In the genomic region with DNA sequence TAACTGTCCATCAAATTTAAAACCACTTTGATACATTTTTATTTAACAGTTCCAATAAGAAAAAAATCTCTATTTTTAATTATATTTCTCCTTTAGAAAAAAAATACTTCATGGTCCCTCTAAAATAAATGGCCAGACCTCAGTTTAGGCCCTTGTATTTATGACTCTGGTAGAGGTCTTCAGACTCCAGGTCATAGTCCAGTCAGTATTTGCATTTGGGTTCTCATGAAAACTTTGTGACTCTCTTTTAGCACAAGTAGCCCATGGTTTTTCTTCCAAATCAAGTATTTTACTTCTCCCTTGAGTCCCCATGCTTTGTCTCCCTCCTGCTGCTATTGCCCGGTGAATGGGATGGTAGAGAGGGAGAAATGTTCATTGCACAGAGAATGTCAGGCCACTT, we compare ENCODE assay signal across 37 cellular contexts.
"Had no signal": no experiment of that assay in that cellular context is flagged by ENCODE, and none has a peak within 500 bp of the region (broad histone marks: within the 10 kb centered on the region; RNA-seq: fewer than 3 reads in every experiment).

No MANE protein-coding gene starts in this region.

- DNase-seq: activated B cell treated with CpG ODN at 0.5 μM for 24 hours; activated CD4-positive, alpha-beta memory T cell treated with anti-CD3 and anti-CD28 coated beads for 36 hours; activated CD4-positive, alpha-beta T cell treated with anti-CD3 and anti-CD28 coated beads for 4 hours; activated CD4-positive, alpha-beta T cell treated with anti-CD3 and anti-CD28 coated beads, Interleukin-2, amount 10 ng/mL, durations not matched to agents 24 days and 14 days; activated CD4-positive, alpha-beta T cell treated with anti-CD3 and anti-CD28 coated beads, Interleukin-2, amount 50 U/mL, for 1 hour; activated CD4-positive, alpha-beta T cell treated with anti-CD3 and anti-CD28 coated beads, Interleukin-2, amount 50 U/mL, for 4 hours; activated CD4-positive, CD25-positive, alpha-beta regulatory T cell treated with anti-CD3 and anti-CD28 coated beads, Interleukin-2, amount 50 U/mL, for 72 hours; activated CD8-positive, alpha-beta memory T cell treated with anti-CD3 and anti-CD28 coated beads, Interleukin-2, amount 50 U/mL, for 4 hours; activated CD8-positive, alpha-beta T cell treated with anti-CD3 and anti-CD28 coated beads for 36 hours; activated effector memory CD4-positive, alpha-beta T cell treated with anti-CD3 and anti-CD28 coated beads, Interleukin-2, amount 50 U/mL, for 16 hours; activated gamma-delta T cell treated with Interleukin-2 at 50 U/mL for 16 hours; activated naive CD4-positive, alpha-beta T cell; activated naive CD4-positive, alpha-beta T cell treated with anti-CD3 and anti-CD28 coated beads for 36 hours; activated naive CD8-positive, alpha-beta T cell treated with anti-CD3 and anti-CD28 coated beads, Interleukin-2, amount 10 ng/mL, durations not matched to agents 7 days and 5 days; activated naive CD8-positive, alpha-beta T cell treated with anti-CD3 and anti-CD28 coated beads, Interleukin-2, amount 50 U/mL, for 24 hours; activated T-cell treated with anti-CD3 and anti-CD28 coated beads for 4 hours; activated T-cell treated with anti-CD3 and anti-CD28 coated beads, Interleukin-2, amount 50 U/mL, for 1 hour; activated T-cell treated with anti-CD3 and anti-CD28 coated beads, Interleukin-2, amount 50 U/mL, for 4 hours; activated T-cell treated with anti-CD3 and anti-CD28 coated beads, Interleukin-2, amount 50 U/mL, for 72 hours; amygdala; anterior cingulate cortex; caudate nucleus; cerebellar nuclear complex; T-cell; T-helper 2 cell; T-helper 9 cell had no signal

- H3K4me3 ChIP-seq: ascending aorta, cardiac muscle cell had no signal

- H3K9me3 Mint-ChIP-seq: activated B cell treated with CpG ODN at 0.5 μM for 24 hours; activated CD4-positive, alpha-beta memory T cell treated with anti-CD3 and anti-CD28 coated beads for 36 hours; activated CD4-positive, alpha-beta T cell treated with anti-CD3 and anti-CD28 coated beads, Interleukin-2, amount 10 ng/mL, durations not matched to agents 24 days and 14 days; activated CD8-positive, alpha-beta T cell treated with anti-CD3 and anti-CD28 coated beads for 36 hours; activated naive CD4-positive, alpha-beta T cell treated with anti-CD3 and anti-CD28 coated beads for 36 hours; activated naive CD4-positive, alpha-beta T cell treated with anti-CD3 and anti-CD28 coated beads, Interleukin-2, amount 50 U/mL, for 24 hours; activated naive CD8-positive, alpha-beta T cell treated with anti-CD3 and anti-CD28 coated beads, Interleukin-2, amount 10 ng/mL, durations not matched to agents 7 days and 5 days; activated naive CD8-positive, alpha-beta T cell treated with anti-CD3 and anti-CD28 coated beads, Interleukin-2, amount 50 U/mL, for 24 hours; activated T-cell treated with anti-CD3 and anti-CD28 coated beads, Interleukin-2, amount 50 U/mL, for 4 hours; activated T-cell treated with anti-CD3 and anti-CD28 coated beads, Interleukin-2, amount 50 U/mL, for 72 hours; activated T-helper 1 cell treated with anti-CD3 and anti-CD28 coated beads, Interleukin-12 subunit alpha, Interleukin-12 subunit beta, Interleukin-2, Interleukin-4 antibody, amounts not matched to agents 30 ng/mL and 10 ng/mL and 1 ng/mL, durations not matched to agents 14 hours and 24 hours and 36 hours; activated T-helper 17 cell treated with anti-CD3 and anti-CD28 coated beads, Interleukin-2, amount 50 U/mL, for 72 hours; brain; central memory CD8-positive, alpha-beta T cell; T-cell; T-helper 1 cell treated with Interleukin-12 subunit alpha and Interleukin-12 subunit beta and Interleukin-4 antibody, amounts not matched to agents 30 μg/mL and 1 μg/mL, for 36 hours; T-helper 2 cell treated with Interferon-gamma antibody and Interleukin-4, amounts not matched to agents 5 μg/mL and 100 μg/mL, for 36 hours had no signal

- H3K27ac Mint-ChIP-seq: activated B cell treated with CpG ODN at 0.5 μM for 24 hours; activated CD4-positive, alpha-beta memory T cell treated with anti-CD3 and anti-CD28 coated beads for 36 hours; activated CD4-positive, alpha-beta T cell treated with anti-CD3 and anti-CD28 coated beads, Interleukin-2, amount 10 ng/mL, durations not matched to agents 24 days and 14 days; activated CD8-positive, alpha-beta T cell treated with anti-CD3 and anti-CD28 coated beads for 36 hours; activated naive CD4-positive, alpha-beta T cell treated with anti-CD3 and anti-CD28 coated beads for 36 hours; activated naive CD4-positive, alpha-beta T cell treated with anti-CD3 and anti-CD28 coated beads, Interleukin-2, amount 50 U/mL, for 24 hours; activated naive CD8-positive, alpha-beta T cell; activated naive CD8-positive, alpha-beta T cell treated with anti-CD3 and anti-CD28 coated beads, Interleukin-2, amount 10 ng/mL, durations not matched to agents 7 days and 5 days; activated naive CD8-positive, alpha-beta T cell treated with anti-CD3 and anti-CD28 coated beads, Interleukin-2, amount 50 U/mL, for 24 hours; activated T-cell treated with anti-CD3 and anti-CD28 coated beads, Interleukin-2, amount 50 U/mL, for 72 hours; activated T-helper 1 cell treated with anti-CD3 and anti-CD28 coated beads, Interleukin-12 subunit alpha, Interleukin-12 subunit beta, Interleukin-2, Interleukin-4 antibody, amounts not matched to agents 30 ng/mL and 10 ng/mL and 1 ng/mL, durations not matched to agents 14 hours and 24 hours and 36 hours; activated T-helper 17 cell treated with anti-CD3 and anti-CD28 coated beads, Interleukin-2, amount 50 U/mL, for 72 hours; T-cell; T-helper 1 cell treated with Interleukin-12 subunit alpha and Interleukin-12 subunit beta and Interleukin-4 antibody, amounts not matched to agents 30 μg/mL and 1 μg/mL, for 36 hours; T-helper 2 cell treated with Interferon-gamma antibody and Interleukin-4, amounts not matched to agents 5 μg/mL and 100 μg/mL, for 36 hours had no signal

- ATAC-seq: activated CD8-positive, alpha-beta T cell treated with anti-CD3 and anti-CD28 coated beads for 36 hours; activated naive CD8-positive, alpha-beta T cell treated with anti-CD3 and anti-CD28 coated beads, Interleukin-2, amount 50 U/mL, for 24 hours; activated T-cell treated with anti-CD3 and anti-CD28 coated beads, Interleukin-2, amount 50 U/mL, for 4 hours; activated T-cell treated with anti-CD3 and anti-CD28 coated beads, Interleukin-2, amount 50 U/mL, for 72 hours; activated T-helper 17 cell treated with anti-CD3 and anti-CD28 coated beads, Interleukin-2, amount 50 U/mL, for 72 hours; T-cell had no signal

- H3K4me3 Mint-ChIP-seq: activated B cell treated with CpG ODN at 0.5 μM for 24 hours; activated CD4-positive, alpha-beta memory T cell treated with anti-CD3 and anti-CD28 coated beads for 36 hours; activated CD4-positive, alpha-beta T cell treated with anti-CD3 and anti-CD28 coated beads, Interleukin-2, amount 10 ng/mL, durations not matched to agents 24 days and 14 days; activated CD8-positive, alpha-beta T cell treated with anti-CD3 and anti-CD28 coated beads for 36 hours; activated naive CD4-positive, alpha-beta T cell treated with anti-CD3 and anti-CD28 coated beads for 36 hours; activated naive CD4-positive, alpha-beta T cell treated with anti-CD3 and anti-CD28 coated beads, Interleukin-2, amount 50 U/mL, for 24 hours; activated naive CD8-positive, alpha-beta T cell; activated naive CD8-positive, alpha-beta T cell treated with anti-CD3 and anti-CD28 coated beads, Interleukin-2, amount 10 ng/mL, durations not matched to agents 7 days and 5 days; activated naive CD8-positive, alpha-beta T cell treated with anti-CD3 and anti-CD28 coated beads, Interleukin-2, amount 50 U/mL, for 24 hours; activated T-cell treated with anti-CD3 and anti-CD28 coated beads, Interleukin-2, amount 50 U/mL, for 4 hours; activated T-cell treated with anti-CD3 and anti-CD28 coated beads, Interleukin-2, amount 50 U/mL, for 72 hours; activated T-helper 1 cell treated with anti-CD3 and anti-CD28 coated beads, Interleukin-12 subunit alpha, Interleukin-12 subunit beta, Interleukin-2, Interleukin-4 antibody, amounts not matched to agents 30 ng/mL and 10 ng/mL and 1 ng/mL, durations not matched to agents 14 hours and 24 hours and 36 hours; activated T-helper 17 cell treated with anti-CD3 and anti-CD28 coated beads, Interleukin-2, amount 50 U/mL, for 72 hours; brain; central memory CD8-positive, alpha-beta T cell; T-cell; T-helper 1 cell treated with Interleukin-12 subunit alpha and Interleukin-12 subunit beta and Interleukin-4 antibody, amounts not matched to agents 30 μg/mL and 1 μg/mL, for 36 hours; T-helper 2 cell treated with Interferon-gamma antibody and Interleukin-4, amounts not matched to agents 5 μg/mL and 100 μg/mL, for 36 hours had no signal

- H3K27ac ChIP-seq: ascending aorta, cardiac muscle cell, VCaP had no signal

- H3K27me3 Mint-ChIP-seq: activated B cell treated with CpG ODN at 0.5 μM for 24 hours; activated CD4-positive, alpha-beta memory T cell treated with anti-CD3 and anti-CD28 coated beads for 36 hours; activated CD4-positive, alpha-beta T cell treated with anti-CD3 and anti-CD28 coated beads, Interleukin-2, amount 10 ng/mL, durations not matched to agents 24 days and 14 days; activated CD8-positive, alpha-beta T cell treated with anti-CD3 and anti-CD28 coated beads for 36 hours; activated naive CD4-positive, alpha-beta T cell treated with anti-CD3 and anti-CD28 coated beads, Interleukin-2, amount 50 U/mL, for 24 hours; activated naive CD8-positive, alpha-beta T cell; activated naive CD8-positive, alpha-beta T cell treated with anti-CD3 and anti-CD28 coated beads, Interleukin-2, amount 10 ng/mL, durations not matched to agents 7 days and 5 days; activated naive CD8-positive, alpha-beta T cell treated with anti-CD3 and anti-CD28 coated beads, Interleukin-2, amount 50 U/mL, for 24 hours; activated T-helper 17 cell treated with anti-CD3 and anti-CD28 coated beads, Interleukin-2, amount 50 U/mL, for 72 hours; central memory CD8-positive, alpha-beta T cell had no signal

- H3K9me3 ChIP-seq: ascending aorta had no signal

- H3K27me3 ChIP-seq: ascending aorta, cardiac muscle cell had no signal
